9 cellular contexts compared by ENCODE assay signal in genomic region chr1:32247983-32248889, GRCh38. TPM values are rescaled to one million over a fixed set of nuclear protein-coding genes. Genes with fewer than 3 reads are reported as not detected.
DNase-seq lines count a peak whose midpoint lies in the region; ATAC-seq and TF ChIP-seq lines count a peak whose summit lies in the region.
"Had no signal": no experiment of that assay in that cellular context is flagged by ENCODE, and none has a peak within 500 bp of the region (broad histone marks: within the 10 kb centered on the region; RNA-seq: fewer than 3 reads in every experiment).

No MANE protein-coding gene starts in this region.

- H3K4me3 ChIP-seq in vagina: peak overlapping the region in 1 of 2 donors; percentile 1

- no peaks in the 10 kb centered on the region for H3K27me3 ChIP-seq in vagina

- H3K36me3 ChIP-seq in ES-I3 (ENCODE audit: insufficient read depth, low read length): no peaks in the 10 kb centered on the region
- H3K36me3 ChIP-seq in vagina: no peaks in the 10 kb centered on the region

- TF ChIP-seq CTCF in vagina (IDR thresholded peaks at IDR 0.05): peak; percentile 56 to 62 (median 62)

- TF ChIP-seq POLR2A in vagina (IDR thresholded peaks at IDR 0.05): no peak

- H3K4me1 ChIP-seq in ES-I3 (ENCODE audit: insufficient read depth, low read length) (peaks cover 24% of the 10 kb centered on the region), vagina (peaks cover 33% of the 10 kb centered on the region)

- H3K9ac ChIP-seq in ES-I3 (ENCODE audit: low read depth, low read length): peak overlapping the region; percentile 33; the same call in 1 of the 2 replicates

- H3K9me3 ChIP-seq in ES-I3 (ENCODE audit: control insufficient read depth, insufficient read depth, low read length) (no peaks in the 10 kb centered on the region), vagina (no peaks in the 10 kb centered on the region)

- no peak for ATAC-seq in GM21526 (IDR thresholded peaks at IDR 0.05; ENCODE audit: low FRiP score, unreplicated experiment)

- DNase-seq in HuH-7.5 (ENCODE audit: low spot score): peak; percentile 82
- DNase-seq in RPMI8226: peak; percentile 97
- peak; percentile 45 for DNase-seq in activated gamma-delta T cell (lab: John Stamatoyannopoulos, UW)
- peak in 40 of 42 donors; percentile 23 to 75 (median 55) for DNase-seq in head of caudate nucleus
- peak; percentile 96 for DNase-seq in posterior vena cava (ENCODE audit: low spot score)
- no peak for DNase-seq in vagina (ENCODE audit: extremely low spot score in 2 of 2)

- H3K27ac ChIP-seq in vagina: peak overlapping the region; percentile 43

- intact Hi-C loops in head of caudate nucleus (cut with DNase I) (no loop called here), posterior vena cava (cut with DNase I) (no loop called here), vagina (cut with DNase I) (no loop called here)

RNA-seq across cellular contexts. Expression of gene FAM167B, which starts 1.2 kb away (rescaled TPM):
- total RNA-seq in posterior vena cava (1 to 10 TPM; 8.6 to 9.2 TPM), vagina (3.7 TPM)

RNA-seq across cellular contexts. Expression of gene LCK, which starts 2.8 kb away (rescaled TPM):
- 1 to 10 TPM; 1.1 to 1.3 TPM for total RNA-seq in posterior vena cava
- 6.4 TPM for total RNA-seq in vagina

RNA-seq across cellular contexts. Expression of gene EIF3I, which starts 26.0 kb away (rescaled TPM):
- 100 to 1,000 TPM; 117 to 131 TPM for total RNA-seq in posterior vena cava
- total RNA-seq in vagina: 164 TPM

RNA-seq across cellular contexts. Expression of gene TMEM234, which starts 26.1 kb away (rescaled TPM):
- 10 to 100 TPM; 12.7 to 15.9 TPM for total RNA-seq in posterior vena cava
- 8.3 TPM for total RNA-seq in vagina

RNA-seq across cellular contexts. Expression of gene DCDC2B, which starts 39.3 kb away (rescaled TPM):
- total RNA-seq in posterior vena cava (not detected), vagina (not detected)
- total RNA-seq: glomerular endothelial cell had no signal

Comparison
In these comparisons a context has a peak if more than half of its experiments do, and no peak if none do; other contexts are left out.
1. DNase-seq: peak in HuH-7.5 (single experiment), RPMI8226 (single experiment), activated gamma-delta T cell (single experiment), head of caudate nucleus (40 of 42) and posterior vena cava (single experiment); none in vagina (0 of 2).